In genomic region chr12:23421556-23421955, GRCh38 we compare ENCODE assay signal across 26 cellular contexts.
A peak's percentile ranks its signal among the peaks of the same experiment; 100 is the strongest.
DNase-seq lines count a peak whose midpoint lies in the region; ATAC-seq, FAIRE-seq and TF ChIP-seq lines count a peak whose summit lies in the region.
"Had no signal": no experiment of that assay in that cellular context is flagged by ENCODE, and none has a peak within 500 bp of the region (broad histone marks: within the 10 kb centered on the region; RNA-seq: fewer than 3 reads in every experiment).

No MANE protein-coding gene starts in this region.

- CTCF ChIA-PET in HepG2 (lab: Yijun Ruan, JAX; ENCODE audit: low intra/inter-chr PET ratio, low total read pairs) (no interaction called here), K562 (lab: Yijun Ruan, JAX; ENCODE audit: low intra/inter-chr PET ratio) (no interaction called here), H1 (lab: Charles Lee; ENCODE audit: partially characterized antibody) (no interaction called here)

- in situ Hi-C loops in HepG2 (cut with HindIII; ENCODE audit: extremely low pct_ligation_motif_present, low pct_unique_long_range_greater_than_20kb) (no loop called here), K562 (cut with MboI) (no loop called here)

- no peak overlapping the region for H2BK20ac ChIP-seq in H1 (ENCODE audit: low read length)

- no peak overlapping the region for H3K9ac ChIP-seq in HepG2 (ENCODE audit: insufficient read depth, low read depth, low read length)
- no peak overlapping the region for H3K9ac ChIP-seq in K562 (ENCODE audit: insufficient read depth in 1 of 2, low read depth in 2 of 2, low read length in 2 of 2)
- no peak overlapping the region for H3K9ac ChIP-seq in H1 (replicated peaks in 1 of 4; ENCODE audit: extremely low read depth in 1 of 4, low read depth in 3 of 4, low read length in 3 of 4)
- no peak overlapping the region for H3K9ac ChIP-seq in mesendoderm (ENCODE audit: low read length)
- H3K9ac ChIP-seq: BLaER1 had no signal

- H4K91ac ChIP-seq in H1 (replicated peaks; ENCODE audit: insufficient read length, low read length) = no peak overlapping the region

- no peak overlapping the region for H2BK5ac ChIP-seq in H1 (ENCODE audit: low read depth, low read length)
- no peak overlapping the region for H2BK5ac ChIP-seq in mesendoderm (ENCODE audit: low read length)

- H3K18ac ChIP-seq in H1 (ENCODE audit: extremely low read depth, low read length) (no peak overlapping the region), mesendoderm (ENCODE audit: low read length) (no peak overlapping the region)

- no peak for FAIRE-seq in HepG2 (lab: Jason Lieb, UNC)
- no peak for FAIRE-seq in K562 (lab: Jason Lieb, UNC)
- no peak for FAIRE-seq in H1 (lab: Jason Lieb, UNC)
- FAIRE-seq: A549, D721Med, GM12878, GM12892, GM18507 had no signal

- H3K23me2 ChIP-seq in H1 (ENCODE audit: low read depth, low read length) = no peaks in the 10 kb centered on the region

- TF ChIP-seq EP300 in HepG2 (IDR thresholded peaks at IDR 0.05; ENCODE audit: low read depth in 2 of 2, low read length in 2 of 2) (no peak), HepG2 (CRISPR knock-in tag; IDR thresholded peaks at IDR 0.05; ENCODE audit: borderline replicate concordance) (no peak), K562 (IDR thresholded peaks at IDR 0.05; ENCODE audit: low read length) (no peak), H1 (IDR thresholded peaks at IDR 0.05; ENCODE audit: borderline replicate concordance in 1 of 2, low read depth in 2 of 2, low read length in 2 of 2) (no peak)

- no peaks in the 10 kb centered on the region for H3K4me1 ChIP-seq in HepG2 (ENCODE audit: insufficient read depth, low read length)
- H3K4me1 ChIP-seq in right lobe of liver = no peaks in the 10 kb centered on the region
- peaks cover 0 to 22% of the 10 kb centered on the region in 2 experiments for H3K4me1 ChIP-seq in K562 (replicated peaks in 1 of 2; ENCODE audit: control insufficient read depth in 2 of 2, insufficient read depth in 2 of 2, low read length in 2 of 2)
- no peaks in the 10 kb centered on the region for H3K4me1 ChIP-seq in H1 (replicated peaks in 1 of 4; ENCODE audit: control insufficient read depth in 3 of 4, insufficient read depth in 4 of 4, low read length in 3 of 4)
- H3K4me1 ChIP-seq in mesendoderm (ENCODE audit: control insufficient read depth, low read depth, low read length) = no peaks in the 10 kb centered on the region
- H3K4me1 ChIP-seq in BE2C = no peaks in the 10 kb centered on the region
- H3K4me1 ChIP-seq: A549, BLaER1, Caco-2 had no signal

- no peak for TF ChIP-seq CTCF in HepG2 (CRISPR knock-in tag; IDR thresholded peaks at IDR 0.05)
- no peak for TF ChIP-seq CTCF in right lobe of liver (IDR thresholded peaks at IDR 0.05)
- no peak for TF ChIP-seq CTCF in K562 (IDR thresholded peaks at IDR 0.05 in 2 of 3, conservative IDR thresholded peaks at IDR 0.05 in 1 of 3; ENCODE audit: insufficient read depth in 2 of 3, low read depth in 1 of 3, low read length in 3 of 3)
- TF ChIP-seq CTCF in H1 (IDR thresholded peaks at IDR 0.05; ENCODE audit: control extremely low read depth in 1 of 3, insufficient read depth in 1 of 3, low read depth in 1 of 3, low read length in 3 of 3) = no peak
- no peak for TF ChIP-seq CTCF in BE2C (IDR thresholded peaks at IDR 0.05; ENCODE audit: low read depth, low read length)

- POLR2A ChIA-PET in HepG2 (lab: Yijun Ruan, JAX) = no interaction called here
- POLR2A ChIA-PET in K562 (lab: Yijun Ruan, JAX) = no interaction called here
- POLR2A ChIA-PET in H1 (lab: Charles Lee; ENCODE audit: partially characterized antibody) = no interaction called here

- no peak overlapping the region for H3K56ac ChIP-seq in H1 (replicated peaks; ENCODE audit: insufficient read length, low read depth, low read length)
- H3K56ac ChIP-seq in mesendoderm (ENCODE audit: low read length) = no peak overlapping the region

- H3K27me3 ChIP-seq in HepG2 (ENCODE audit: control insufficient read depth in 1 of 2, insufficient read depth in 2 of 2, low read length in 2 of 2) (no peaks in the 10 kb centered on the region), right lobe of liver (no peaks in the 10 kb centered on the region), K562 (ENCODE audit: control insufficient read depth in 2 of 2, insufficient read depth in 2 of 2, low read length in 2 of 2) (no peaks in the 10 kb centered on the region), H1 (replicated peaks in 1 of 4; ENCODE audit: control insufficient read depth in 3 of 4, extremely low read depth in 1 of 4, insufficient read depth in 3 of 4, low read length in 3 of 4) (no peaks in the 10 kb centered on the region), mesendoderm (ENCODE audit: insufficient read depth, low read length, poor library complexity) (no peaks in the 10 kb centered on the region), BE2C (no peaks in the 10 kb centered on the region)
- H3K27me3 ChIP-seq: BLaER1 had no signal

- H4K5ac ChIP-seq in H1 (ENCODE audit: insufficient read length, low read depth, low read length) (no peak overlapping the region), mesendoderm (ENCODE audit: low read length) (no peak overlapping the region)

- H2AK5ac ChIP-seq in H1 (ENCODE audit: low read depth, low read length) (no peak overlapping the region), mesendoderm (ENCODE audit: low read length) (no peak overlapping the region)

- intact Hi-C loops in HepG2 (cut with micrococcal nuclease; ENCODE audit: unreplicated experiment) = no loop called here
- intact Hi-C loops in right lobe of liver (cut with DNase I) = no loop called here
- intact Hi-C loops in K562 (cut with micrococcal nuclease) = loop anchor here (5.0 kb wide), 1 partner anchor 86 kb away; no protein-coding TSS in a partner anchor

- H3K79me2 ChIP-seq in HepG2 (ENCODE audit: insufficient read depth, low read length) = no peaks in the 10 kb centered on the region
- peaks cover 4% of the 10 kb centered on the region; the same call in 1 of the 3 replicates for H3K79me2 ChIP-seq in K562 (ENCODE audit: control insufficient read depth, insufficient read depth, low read length)
- H3K79me2 ChIP-seq in H1 (ENCODE audit: control insufficient read depth in 1 of 2, insufficient read depth in 2 of 2, low read length in 2 of 2) = no peaks in the 10 kb centered on the region
- H3K79me2 ChIP-seq in mesendoderm (ENCODE audit: control insufficient read depth, insufficient read depth, low read length) = no peaks in the 10 kb centered on the region

- H3K14ac ChIP-seq in H1 (ENCODE audit: insufficient read length) = no peak overlapping the region

- ATAC-seq in HepG2 (peak; percentile 76), right lobe of liver (no peak), K562 (no peak)
- ATAC-seq: A549; CD8-positive, alpha-beta T cell; GM12878 had no signal

- no peak for TF ChIP-seq POLR2A in HepG2 (IDR thresholded peaks at IDR 0.05; ENCODE audit: insufficient read depth in 1 of 2, low read depth in 2 of 2, low read length in 2 of 2)
- no peak for TF ChIP-seq POLR2A in right lobe of liver (IDR thresholded peaks at IDR 0.05)
- TF ChIP-seq POLR2A in K562 (conservative IDR thresholded peaks at IDR 0.05) = no peak
- no peak for TF ChIP-seq POLR2A in H1 (IDR thresholded peaks at IDR 0.05; ENCODE audit: control extremely low read depth in 1 of 2, low read depth in 2 of 2, low read length in 2 of 2)

- H3K4ac ChIP-seq in H1 (replicated peaks; ENCODE audit: insufficient read length, low read depth, low read length) (no peak overlapping the region), mesendoderm (ENCODE audit: low read depth, low read length) (no peak overlapping the region)

- WGBS in HepG2 (ENCODE audit: low lambda C conversion rate) = 2% methylated on average over 6 of the region's 6 CpGs
- WGBS in right lobe of liver (ENCODE audit: insufficient coverage, low coverage, low lambda C conversion rate, missing lambda C conversion rate) = 68% methylated on average over 6 of the region's 6 CpGs
- WGBS in K562 (ENCODE audit: insufficient coverage, low coverage, missing lambda C conversion rate) = 61% methylated on average over 6 of the region's 6 CpGs
- WGBS in H1 (ENCODE audit: extremely low coverage in 1 of 2, insufficient coverage in 1 of 2, insufficient read length in 1 of 2, insufficient replicate concordance in 2 of 2, low coverage in 1 of 2, low lambda C conversion rate in 2 of 2, missing lambda C conversion rate in 1 of 2), 2 experiments = 71% methylated on average over 6 of the region's 6 CpGs; no CpG with 5 or more reads in 1 of the 2 experiments
- WGBS in mesendoderm (ENCODE audit: extremely low coverage, insufficient coverage, low lambda C conversion rate) = no CpG with 5 or more reads among the region's 6 CpGs

- no peaks in the 10 kb centered on the region for H3K36me3 ChIP-seq in HepG2 (replicated peaks in 1 of 2; ENCODE audit: control insufficient read depth in 1 of 2, insufficient read depth in 2 of 2, low read length in 2 of 2)
- H3K36me3 ChIP-seq in right lobe of liver = no peaks in the 10 kb centered on the region
- H3K36me3 ChIP-seq in K562 (ENCODE audit: control insufficient read depth, insufficient read depth, low read length) = no peaks in the 10 kb centered on the region
- H3K36me3 ChIP-seq in H1 (ENCODE audit: control insufficient read depth in 2 of 4, insufficient read depth in 4 of 4, low read length in 3 of 4) = no peaks in the 10 kb centered on the region
- H3K36me3 ChIP-seq in mesendoderm (ENCODE audit: control insufficient read depth, insufficient read depth, low read length) = no peaks in the 10 kb centered on the region
- no peaks in the 10 kb centered on the region for H3K36me3 ChIP-seq in BE2C
- H3K36me3 ChIP-seq: BLaER1 had no signal

- H3K27ac ChIP-seq in HepG2 (ENCODE audit: extremely low read length, insufficient read depth, low read length) = no peak overlapping the region
- H3K27ac ChIP-seq in right lobe of liver = no peak overlapping the region
- H3K27ac ChIP-seq in K562 (ENCODE audit: extremely low read depth, low read depth, low read length) = no peak overlapping the region
- H3K27ac ChIP-seq in H1 (ENCODE audit: low read depth, low read length) = no peak overlapping the region
- H3K27ac ChIP-seq in mesendoderm (ENCODE audit: low read depth, low read length) = no peak overlapping the region
- H3K27ac ChIP-seq: 22Rv1, A549, BLaER1 had no signal

- peak; percentile 61 for DNase-seq in HepG2 (ENCODE audit: low spot score)
- no peak for DNase-seq in right lobe of liver
- peak in 1 of 4 experiments; percentile 15 for DNase-seq in K562 (ENCODE audit: extremely low read depth in 1 of 4, low spot score in 3 of 4)
- no peak for DNase-seq in H1 (ENCODE audit: low read depth in 1 of 2, low spot score in 2 of 2)
- DNase-seq in mesendoderm = peak; percentile 69
- no peak for DNase-seq in islet precursor cell
- no peak for DNase-seq in BE2C
- DNase-seq in DMS153 treated with DMSO at 0.1 percent for 48 hours (lab: John Stamatoyannopoulos, UW; ENCODE audit: unreplicated experiment) = no peak
- DNase-seq: AML-193; C1 segment of cervical spinal cord; Caco-2; Calu3; CD4-positive, alpha-beta T cell; CD8-positive, alpha-beta T cell; DMS53; DMS79; DND-41; EL; GDM1 had no signal

- H3K9me3 ChIP-seq in HepG2 (ENCODE audit: low read length) (no peaks in the 10 kb centered on the region), right lobe of liver (no peaks in the 10 kb centered on the region), K562 (replicated peaks; ENCODE audit: control insufficient read depth, insufficient read depth, low read depth, low read length) (0 out of 2 replicates have a peak, but pooled peaks cover 1% of the 10 kb centered on the region), H1 (ENCODE audit: insufficient read depth in 2 of 2, low read depth in 1 of 2, low read length in 1 of 2) (no peaks in the 10 kb centered on the region), BE2C (no peaks in the 10 kb centered on the region)
- H3K9me3 ChIP-seq: BLaER1, Caco-2 had no signal

- BruUV-seq in HepG2 (replicated peaks; lab: Mats Ljungman, UMichigan) (no TSS peak), K562 (replicated peaks; lab: Mats Ljungman, UMichigan) (no TSS peak)

- H2AFZ ChIP-seq in HepG2 (ENCODE audit: low read length) (no peak overlapping the region), K562 (ENCODE audit: low read depth, low read length) (no peak overlapping the region), H1 (ENCODE audit: low read length) (0 out of 2 replicates have a peak overlapping the region, but pooled peaks have one; percentile 17)

- H3K4me3 ChIP-seq in HepG2 (replicated peaks in 1 of 3; ENCODE audit: insufficient read depth in 1 of 3, low read depth in 2 of 3, low read length in 3 of 3) = no peak overlapping the region
- no peak overlapping the region for H3K4me3 ChIP-seq in right lobe of liver
- H3K4me3 ChIP-seq in K562 = no peak overlapping the region
- H3K4me3 ChIP-seq in H1 (ENCODE audit: extremely low read depth in 1 of 4, insufficient read depth in 2 of 4, low read depth in 3 of 4, low read length in 4 of 4) = no peak overlapping the region
- no peak overlapping the region for H3K4me3 ChIP-seq in mesendoderm (ENCODE audit: low read length)
- H3K4me3 ChIP-seq in BE2C (ENCODE audit: low read depth, low read length) = no peak overlapping the region
- H3K4me3 ChIP-seq: A549, BLaER1, GM12878 had no signal

- TF ChIP-seq RAD21 in HepG2 (CRISPR knock-in tag; IDR thresholded peaks at IDR 0.05) (no peak), K562 (CRISPR knock-in tag; conservative IDR thresholded peaks at IDR 0.05 in 1 of 2, IDR thresholded peaks at IDR 0.05 in 1 of 2) (no peak), H1 (IDR thresholded peaks at IDR 0.05 in 1 of 2, conservative IDR thresholded peaks at IDR 0.05 in 1 of 2; ENCODE audit: low read depth in 2 of 2, low read length in 2 of 2) (no peak)

- H3K4me2 ChIP-seq in HepG2 (ENCODE audit: low read depth, low read length) (no peak overlapping the region), K562 (ENCODE audit: insufficient read depth, low read length) (no peak overlapping the region), H1 (ENCODE audit: insufficient read depth in 1 of 2, low read depth in 2 of 2, low read length in 2 of 2) (no peak overlapping the region), mesendoderm (ENCODE audit: low read length) (no peak overlapping the region)
- H3K4me2 ChIP-seq: A549, BLaER1 had no signal

- H2BK15ac ChIP-seq in H1 (ENCODE audit: low read length) = no peak overlapping the region
- H2BK15ac ChIP-seq in mesendoderm (replicated peaks; ENCODE audit: low read depth) = no peak overlapping the region

- H2BK120ac ChIP-seq in H1 (replicated peaks; ENCODE audit: low read depth, low read length) = no peak overlapping the region
- no peak overlapping the region for H2BK120ac ChIP-seq in mesendoderm (ENCODE audit: low read depth, low read length)

- H4K20me1 ChIP-seq in HepG2 (ENCODE audit: insufficient read depth, low read length) (no peaks in the 10 kb centered on the region), K562 (replicated peaks; ENCODE audit: control insufficient read depth, insufficient read depth, low read length) (no peaks in the 10 kb centered on the region), H1 (replicated peaks in 1 of 2; ENCODE audit: control insufficient read depth in 1 of 2, insufficient read depth in 2 of 2, low read length in 2 of 2) (no peaks in the 10 kb centered on the region)
- H4K20me1 ChIP-seq: BLaER1 had no signal

- no peak overlapping the region for H4K8ac ChIP-seq in H1 (ENCODE audit: extremely low read depth, insufficient read depth, low read length)
- H4K8ac ChIP-seq in mesendoderm (ENCODE audit: low read depth, low read length) = no peak overlapping the region

- H2BK12ac ChIP-seq in H1 (ENCODE audit: low read depth, low read length) = no peak overlapping the region

- H3K23ac ChIP-seq in H1 (ENCODE audit: insufficient read length) (no peak overlapping the region), mesendoderm (ENCODE audit: low read length) (no peak overlapping the region)

- H3K79me1 ChIP-seq in H1 (ENCODE audit: low read depth, low read length) = no peaks in the 10 kb centered on the region
- no peaks in the 10 kb centered on the region for H3K79me1 ChIP-seq in mesendoderm (ENCODE audit: low read length)

- no peaks in the 10 kb centered on the region for H3K9me1 ChIP-seq in K562 (ENCODE audit: control insufficient read depth, insufficient read depth, low read length)

Comparison
In these comparisons a context has a peak if more than half of its experiments do, and no peak if none do; other contexts are left out.
1. DNase-seq: peak in HepG2 (single experiment) and mesendoderm (single experiment); none in right lobe of liver (0 of 3), H1 (0 of 2), islet precursor cell (single experiment), BE2C (single experiment) and DMS153 treated with DMSO at 0.1 percent for 48 hours (single experiment).
2. Of the 241 proteins assayed by ChIP-seq in both HepG2 and K562: peak only in HepG2: none; only in K562: none; in both: CEBPB; in neither: 240.